In genomic region chr2:25342372-25343186, GRCh38 we compare ENCODE assay signal across 8 cellular contexts. TPM values are rescaled to one million over a fixed set of nuclear protein-coding genes. Genes with fewer than 3 reads are reported as not detected.
A peak's percentile ranks its signal among the peaks of the same experiment; 100 is the strongest.
DNase-seq lines count a peak whose midpoint lies in the region; ATAC-seq and TF ChIP-seq lines count a peak whose summit lies in the region.

No MANE protein-coding gene starts in this region.

- H3K4me3 Mint-ChIP-seq in activated CD4-positive, alpha-beta T cell treated with anti-CD3 and anti-CD28 coated beads for 36 hours, result peak overlapping the region; percentile 75

- H3K4me3 ChIP-seq in AG04449 (ENCODE audit: low read depth, low read length) (peak overlapping the region; percentile 64), choroid plexus epithelial cell (ENCODE audit: low read depth, low read length) (peak overlapping the region; percentile 63)

- intact Hi-C loops in activated CD4-positive, alpha-beta T cell treated with anti-CD3 and anti-CD28 coated beads for 36 hours (cut with DNase I, micrococcal nuclease), result loop anchor here (1.0 to 5.0 kb wide), 8 partner anchors 20 to 330 kb away; partner anchors contain the start of gene DTNB (in 1 of the 2)

- H3K27me3 Mint-ChIP-seq in activated CD4-positive, alpha-beta T cell treated with anti-CD3 and anti-CD28 coated beads for 36 hours, result no peaks in the 10 kb centered on the region

- peak; percentile 98 for TF ChIP-seq CTCF in AG04449 (IDR thresholded peaks at IDR 0.05; ENCODE audit: insufficient read depth, low read length, missing control alignments)
- peak; percentile 76 for TF ChIP-seq CTCF in choroid plexus epithelial cell (conservative IDR thresholded peaks at IDR 0.05; ENCODE audit: low read depth, low read length)

- ATAC-seq in GM18868 (IDR thresholded peaks at IDR 0.05; ENCODE audit: unreplicated experiment) (peak; percentile 83), HG03097 (IDR thresholded peaks at IDR 0.05; ENCODE audit: low FRiP score, unreplicated experiment) (peak; percentile 84)
- peak; percentile 80 for ATAC-seq in activated CD4-positive, alpha-beta T cell treated with anti-CD3 and anti-CD28 coated beads for 36 hours

- H3K36me3 Mint-ChIP-seq in activated CD4-positive, alpha-beta T cell treated with anti-CD3 and anti-CD28 coated beads for 36 hours (ENCODE audit: low read depth), result no peaks in the 10 kb centered on the region

- no peaks in the 10 kb centered on the region for H3K9me3 Mint-ChIP-seq in activated CD4-positive, alpha-beta T cell treated with anti-CD3 and anti-CD28 coated beads for 36 hours (ENCODE audit: low read depth)

- CTCF ChIA-PET in AG04449 (lab: Yijun Ruan, JAX), result interaction anchor here (0.6 to 2.0 kb wide), 11 partner anchors 8 to 256 kb away, joined by 3 to 16 read pairs (median 5); no protein-coding TSS in a partner anchor
- CTCF ChIA-PET in activated CD4-positive, alpha-beta T cell treated with anti-CD3 and anti-CD28 coated beads for 36 hours (lab: Charles Lee), result interaction anchor here (0.6 to 2.6 kb wide), 7 partner anchors 20 to 432 kb away, joined by 3 to 11 read pairs (median 3); no protein-coding TSS in a partner anchor

- no peak for DNase-seq in AG04449 (ENCODE audit: low read depth, low spot score)
- DNase-seq in NCI-H2227 treated with DMSO at 0.1 percent for 48 hours (lab: John Stamatoyannopoulos, UW), result peak; percentile 79
- DNase-seq in activated CD4-positive, alpha-beta T cell treated with anti-CD3 and anti-CD28 coated beads for 36 hours, result peak; percentile 90
- DNase-seq in choroid plexus epithelial cell (ENCODE audit: low read depth), result peak; percentile 79
- peak; percentile 53 for DNase-seq in kidney glomerular epithelial cell (lab: John Stamatoyannopoulos, UW)
- DNase-seq in stimulated activated CD4-positive, alpha-beta T cell treated with anti-CD3 and anti-CD28 coated beads, Interleukin-15, amount 100 ng/mL, for 24 hours, result peak; percentile 85

- no peak overlapping the region for H3K27ac Mint-ChIP-seq in activated CD4-positive, alpha-beta T cell treated with anti-CD3 and anti-CD28 coated beads for 36 hours

- POLR2A ChIA-PET in AG04449 (lab: Yijun Ruan, JAX), result interaction anchor here (0.6 kb wide), 1 partner anchor 895 kb away, joined by 4 read pairs; no protein-coding TSS in a partner anchor
- POLR2A ChIA-PET in activated CD4-positive, alpha-beta T cell treated with anti-CD3 and anti-CD28 coated beads for 36 hours (lab: Charles Lee), result interaction anchor here (0.5 kb wide), 1 partner anchor 927 kb away, joined by 3 read pairs; no protein-coding TSS in a partner anchor

- H3K4me1 Mint-ChIP-seq in activated CD4-positive, alpha-beta T cell treated with anti-CD3 and anti-CD28 coated beads for 36 hours, result peaks cover 39% of the 10 kb centered on the region

RNA-seq across cellular contexts. Expression of gene DNMT3A, which starts 0.9 kb away (rescaled TPM):
- total RNA-seq in activated CD4-positive, alpha-beta T cell treated with anti-CD3 and anti-CD28 coated beads for 36 hours, result 10 to 100 TPM; 62.3 to 76.2 TPM
